ENCODE assay signal across 27 cellular contexts in genomic region chr3:17726313-17726712, GRCh38.
"Had no signal": no experiment of that assay in that cellular context is flagged by ENCODE, and none has a peak within 500 bp of the region (broad histone marks: within the 10 kb centered on the region; RNA-seq: fewer than 3 reads in every experiment).

No MANE protein-coding gene starts in this region.

- H3K4me1 ChIP-seq: stomach, suprapubic skin, testis, thyroid gland, tibial nerve, transverse colon, upper lobe of left lung, upper lobe of right lung, uterus, vagina had no signal

- H3K4me3 ChIP-seq: stomach, suprapubic skin, testis, thoracic aorta, thyroid gland, tibial artery, tibial nerve, transverse colon, upper lobe of left lung, upper lobe of right lung, uterus, vagina had no signal

- FAIRE-seq: urothelium cell line had no signal

- H3K27ac ChIP-seq: stomach, suprapubic skin, testis, thyroid gland, tibial artery, tibial nerve, transverse colon, upper lobe of left lung, upper lobe of right lung, uterus, vagina had no signal

- ATAC-seq: stimulated activated effector memory CD8-positive, alpha-beta T cell treated with anti-CD3 and anti-CD28 coated beads, Interleukin-12 subunit alpha, Interleukin-12 subunit beta, amount 100 ng/mL, for 72 hours; stimulated activated memory B cell treated with anti-CD40 and anti-IgM and Interleukin-4, amounts not matched to agents 10 μg/mL and 1 μg/mL and 100 μg/mL, for 72 hours; stimulated activated naive B cell treated with anti-CD40 and anti-IgM and Interleukin-4, amounts not matched to agents 10 μg/mL and 1 μg/mL and 100 μg/mL, for 72 hours; stimulated activated naive CD8-positive, alpha-beta T cell treated with anti-CD3 and anti-CD28 coated beads, Interleukin-15, amount 100 ng/mL, for 72 hours; stimulated activated naive CD8-positive, alpha-beta T cell treated with anti-CD3 and anti-CD28 coated beads, Interleukin-15, Interleukin-2, amounts not matched to agents 100 U/mL and 50 U/mL, for 24 hours; upper lobe of right lung had no signal

- H3K9me3 ChIP-seq: stomach, suprapubic skin, testis, thyroid gland, tibial nerve, transverse colon, upper lobe of left lung, upper lobe of right lung, vagina had no signal

- DNase-seq: stimulated activated CD4-positive, alpha-beta T cell treated with anti-CD3 and anti-CD28 coated beads, Interleukin-2, amount 100 ng/mL, for 48 hours; stimulated activated CD4-positive, alpha-beta T cell treated with anti-CD3 and anti-CD28 coated beads, Interleukin-4, amount 100 ng/mL, for 1 hour; stimulated activated CD4-positive, alpha-beta T cell treated with anti-CD3 and anti-CD28 coated beads, Interleukin-4, amount 100 ng/mL, for 24 hours; stimulated activated CD4-positive, alpha-beta T cell treated with anti-CD3 and anti-CD28 coated beads, Interleukin-4, amount 100 ng/mL, for 4 hours; stimulated activated CD8-positive, alpha-beta memory T cell treated with anti-CD3 and anti-CD28 coated beads, Interleukin-4, amount 100 ng/mL, for 48 hours; stimulated activated naive B cell treated with anti-CD40 and anti-IgM and Interleukin-4, amounts not matched to agents 10 μg/mL and 1 μg/mL and 100 μg/mL, for 72 hours; stimulated activated naive CD4-positive, alpha-beta T cell; stimulated activated naive CD4-positive, alpha-beta T cell treated with Interleukin-2 at 50 U/mL for 16 hours; stimulated activated naive CD8-positive, alpha-beta T cell treated with anti-CD3 and anti-CD28 coated beads, Interleukin-15, amount 100 ng/mL, for 72 hours; stimulated activated naive CD8-positive, alpha-beta T cell treated with anti-CD3 and anti-CD28 coated beads, Interleukin-15, Interleukin-2, amounts not matched to agents 100 U/mL and 50 U/mL, for 24 hours; stomach; substantia nigra; testis; thyroid gland; tibial artery; transverse colon; trophoblast cell; upper lobe of left lung; upper lobe of right lung; uterus had no signal

- H3K36me3 ChIP-seq: thoracic aorta, thyroid gland, uterus had no signal
